ENCODE assay signal across 22 cellular contexts in the genomic region with DNA sequence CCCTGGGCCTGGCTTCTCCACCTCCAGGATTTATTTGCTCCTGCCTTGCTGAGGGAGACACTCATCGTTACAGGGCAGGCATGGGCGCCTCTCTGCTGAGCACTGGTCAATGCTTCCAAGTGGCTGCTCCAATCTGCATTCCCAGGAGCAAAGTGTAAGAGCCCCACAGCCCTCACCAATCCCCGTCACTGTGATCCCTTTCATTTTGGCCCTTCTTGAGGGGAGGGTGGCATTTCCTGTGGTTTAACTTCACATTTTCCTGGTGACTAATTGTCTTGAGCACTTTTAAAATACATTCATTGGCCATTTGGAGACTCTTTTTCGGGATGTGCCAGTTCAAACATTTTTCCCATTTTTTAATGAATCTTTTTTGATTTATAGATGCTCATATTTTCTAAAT. TPM values are rescaled to one million over a fixed set of nuclear protein-coding genes. Genes with fewer than 3 reads are reported as not detected.
"Had no signal": no experiment of that assay in that cellular context is flagged by ENCODE, and none has a peak within 500 bp of the region (broad histone marks: within the 10 kb centered on the region; RNA-seq: fewer than 3 reads in every experiment).

No MANE protein-coding gene starts in this region.

- H3K36me3 ChIP-seq: prostate gland, right lobe of liver, tibial artery, upper lobe of left lung, vagina had no signal

- H3K27ac ChIP-seq: dorsolateral prefrontal cortex, hepatocyte, parathyroid adenoma, prostate gland, right lobe of liver, tibial artery, upper lobe of left lung, vagina had no signal

- H3K4me1 ChIP-seq: parathyroid adenoma, prostate gland, right lobe of liver, tibial artery, upper lobe of left lung, vagina had no signal

- DNase-seq: dorsolateral prefrontal cortex; effector CD8-positive, alpha-beta T cell; foreskin melanocyte; head of caudate nucleus; kidney glomerular epithelial cell; mammary epithelial cell; naive thymus-derived CD4-positive, alpha-beta T cell; nephron progenitor cell; right lobe of liver; stimulated activated CD4-positive, alpha-beta T cell treated with anti-CD3 and anti-CD28 coated beads, Interleukin-4, amount 100 ng/mL, for 1 hour; stimulated activated CD8-positive, alpha-beta memory T cell treated with anti-CD3 and anti-CD28 coated beads, Interleukin-4, amount 100 ng/mL, for 48 hours; tibial artery; upper lobe of left lung had no signal

- H3K4me1 Mint-ChIP-seq: naive thymus-derived CD4-positive, alpha-beta T cell; stimulated activated effector memory CD8-positive, alpha-beta T cell treated with anti-CD3 and anti-CD28 coated beads, Interleukin-12 subunit alpha, Interleukin-12 subunit beta, amount 100 ng/mL, for 72 hours had no signal

- H3K79me2 ChIP-seq: hepatocyte, parathyroid adenoma had no signal

- H3K36me3 Mint-ChIP-seq: naive thymus-derived CD4-positive, alpha-beta T cell; stimulated activated effector memory CD8-positive, alpha-beta T cell treated with anti-CD3 and anti-CD28 coated beads, Interleukin-12 subunit alpha, Interleukin-12 subunit beta, amount 100 ng/mL, for 72 hours had no signal

- H3K4me3 ChIP-seq: dorsolateral prefrontal cortex, hepatocyte, prostate gland, right lobe of liver, tibial artery, upper lobe of left lung, vagina had no signal

- H3K9me3 ChIP-seq: prostate gland, right lobe of liver, upper lobe of left lung, vagina had no signal

- H3K27ac Mint-ChIP-seq: naive thymus-derived CD4-positive, alpha-beta T cell; nephron progenitor cell; stimulated activated effector memory CD8-positive, alpha-beta T cell treated with anti-CD3 and anti-CD28 coated beads, Interleukin-12 subunit alpha, Interleukin-12 subunit beta, amount 100 ng/mL, for 72 hours; stimulated activated naive CD8-positive, alpha-beta T cell treated with anti-CD3 and anti-CD28 coated beads, Interleukin-15, Interleukin-2, amounts not matched to agents 100 ng/mL and 50 ng/mL, for 24 hours had no signal

- H3K4me2 ChIP-seq: hepatocyte had no signal

- H3K9ac ChIP-seq: parathyroid adenoma had no signal

- H2AFZ ChIP-seq: hepatocyte, parathyroid adenoma had no signal

- ATAC-seq: left lobe of liver; naive thymus-derived CD4-positive, alpha-beta T cell; right lobe of liver; stimulated activated effector memory CD8-positive, alpha-beta T cell treated with anti-CD3 and anti-CD28 coated beads, Interleukin-12 subunit alpha, Interleukin-12 subunit beta, amount 100 ng/mL, for 72 hours had no signal

- H3K9me3 Mint-ChIP-seq: stimulated activated effector memory CD8-positive, alpha-beta T cell treated with anti-CD3 and anti-CD28 coated beads, Interleukin-12 subunit alpha, Interleukin-12 subunit beta, amount 100 ng/mL, for 72 hours; stimulated activated naive CD8-positive, alpha-beta T cell treated with anti-CD3 and anti-CD28 coated beads, Interleukin-15, Interleukin-2, amounts not matched to agents 100 ng/mL and 50 ng/mL, for 24 hours had no signal

- H3K27me3 ChIP-seq: hepatocyte, right lobe of liver, upper lobe of left lung, vagina had no signal

- H3K4me3 Mint-ChIP-seq: naive thymus-derived CD4-positive, alpha-beta T cell; nephron progenitor cell; stimulated activated effector memory CD8-positive, alpha-beta T cell treated with anti-CD3 and anti-CD28 coated beads, Interleukin-12 subunit alpha, Interleukin-12 subunit beta, amount 100 ng/mL, for 72 hours; stimulated activated naive CD8-positive, alpha-beta T cell treated with anti-CD3 and anti-CD28 coated beads, Interleukin-15, Interleukin-2, amounts not matched to agents 100 ng/mL and 50 ng/mL, for 24 hours had no signal

RNA-seq across cellular contexts. Expression of a gene that starts 33.0 kb away (rescaled TPM):
- total RNA-seq: hepatocyte, left lobe of liver, mammary epithelial cell, renal cortical epithelial cell, right lobe of liver, temporal lobe had no signal
